ENCODE assay signal across 9 cellular contexts in the genomic region with DNA sequence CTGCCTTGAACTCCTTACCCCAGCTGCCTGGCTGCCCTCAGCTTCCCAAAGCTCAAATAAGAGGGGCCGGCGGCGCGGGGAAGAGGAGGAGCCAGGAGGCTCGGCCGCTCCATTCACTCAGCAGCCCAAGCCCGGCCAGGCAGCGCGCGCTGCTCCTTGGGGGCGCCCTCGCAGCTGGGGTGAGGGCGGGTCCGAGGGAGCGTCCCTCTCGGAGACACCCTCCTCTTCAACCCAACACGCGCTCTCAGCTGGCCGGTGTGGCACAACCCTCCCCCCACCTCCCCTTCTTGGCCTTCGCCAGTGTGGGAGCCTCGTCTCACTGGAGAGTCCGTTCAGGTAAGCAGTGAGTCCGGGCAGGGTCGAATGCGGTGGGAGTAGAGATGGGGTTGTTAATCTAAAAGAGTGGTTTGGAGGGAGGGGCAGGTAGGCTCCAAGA. TPM values are rescaled to one million over a fixed set of nuclear protein-coding genes. Genes with fewer than 3 reads are reported as not detected.
DNase-seq lines count a peak whose midpoint lies in the region; ATAC-seq, FAIRE-seq and TF ChIP-seq lines count a peak whose summit lies in the region.
"Had no signal": no experiment of that assay in that cellular context is flagged by ENCODE, and none has a peak within 500 bp of the region (broad histone marks: within the 10 kb centered on the region; RNA-seq: fewer than 3 reads in every experiment).

Gene WT1 (minus strand): TSS at position 29 of the 436 bp plus-strand sequence.

- no peaks in the 10 kb centered on the region for H3K79me2 ChIP-seq in keratinocyte (ENCODE audit: control insufficient read depth, insufficient read depth, low read length)

- CTCF ChIA-PET in activated naive CD4-positive, alpha-beta T cell treated with anti-CD3 and anti-CD28 coated beads, Interleukin-2, amount 10 ng/mL, durations not matched to agents 7 days and 5 days (lab: Charles Lee), result no interaction called here

- TF ChIP-seq CTCF in keratinocyte (optimal IDR thresholded peaks at IDR 0.05 in 1 of 3, IDR thresholded peaks at IDR 0.05 in 1 of 3, conservative IDR thresholded peaks at IDR 0.05 in 1 of 3; ENCODE audit: extremely low read depth in 1 of 3, insufficient read depth in 2 of 3, low read length in 3 of 3), result no peak

- no peaks in the 10 kb centered on the region for H3K36me3 ChIP-seq in keratinocyte (ENCODE audit: control insufficient read depth in 2 of 2, extremely low read depth in 1 of 2, insufficient read depth in 2 of 2, low read length in 2 of 2)

- no peaks in the 10 kb centered on the region for H3K9me3 Mint-ChIP-seq in activated naive CD4-positive, alpha-beta T cell treated with anti-CD3 and anti-CD28 coated beads, Interleukin-2, amount 10 ng/mL, durations not matched to agents 7 days and 5 days
- no peaks in the 10 kb centered on the region for H3K9me3 Mint-ChIP-seq in activated T-helper 17 cell treated with anti-CD3 and anti-CD28 coated beads, Interleukin-2, amount 50 U/mL, for 72 hours

- no peak for ATAC-seq in activated T-helper 17 cell treated with anti-CD3 and anti-CD28 coated beads, Interleukin-2, amount 50 U/mL, for 72 hours (replicated peaks)

- FAIRE-seq in keratinocyte (lab: Jason Lieb, UNC) (no peak), urothelium cell line (lab: Jason Lieb, UNC) (no peak)

- no peak within 1 kb of the TSS for H3K9ac ChIP-seq in keratinocyte (ENCODE audit: control insufficient read depth, extremely low read depth, insufficient read depth, low read length)

- H2AFZ ChIP-seq in keratinocyte (ENCODE audit: control insufficient read depth, low read length), result no peak within 1 kb of the TSS

- no peak within 1 kb of the TSS for H3K4me3 ChIP-seq in keratinocyte (ENCODE audit: control insufficient read depth in 2 of 3, extremely low read depth in 1 of 3, insufficient read depth in 2 of 3, low read depth in 1 of 3, low read length in 3 of 3)

- H3K4me1 ChIP-seq in keratinocyte (ENCODE audit: control insufficient read depth, extremely low read depth, insufficient read depth, low read length), result no peaks in the 10 kb centered on the region

- H3K9me1 ChIP-seq in keratinocyte (ENCODE audit: control insufficient read depth, extremely low read depth, insufficient read depth, low read length), result no peaks in the 10 kb centered on the region

- H4K20me1 ChIP-seq in keratinocyte (ENCODE audit: control insufficient read depth, extremely low read depth, insufficient read depth, low read length), result no peaks in the 10 kb centered on the region

- H3K27me3 ChIP-seq in keratinocyte (ENCODE audit: control insufficient read depth, extremely low read depth, insufficient read depth, low read length), result peaks cover 96% of the 10 kb centered on the region

- peaks cover 5% of the 10 kb centered on the region for H3K36me3 Mint-ChIP-seq in activated naive CD4-positive, alpha-beta T cell treated with anti-CD3 and anti-CD28 coated beads, Interleukin-2, amount 10 ng/mL, durations not matched to agents 7 days and 5 days
- peaks cover 5% of the 10 kb centered on the region for H3K36me3 Mint-ChIP-seq in activated T-helper 17 cell treated with anti-CD3 and anti-CD28 coated beads, Interleukin-2, amount 50 U/mL, for 72 hours (ENCODE audit: low read depth)

- peaks cover 100% of the 10 kb centered on the region for H3K27me3 Mint-ChIP-seq in activated naive CD4-positive, alpha-beta T cell treated with anti-CD3 and anti-CD28 coated beads, Interleukin-2, amount 10 ng/mL, durations not matched to agents 7 days and 5 days
- peaks cover 65% of the 10 kb centered on the region for H3K27me3 Mint-ChIP-seq in activated T-helper 17 cell treated with anti-CD3 and anti-CD28 coated beads, Interleukin-2, amount 50 U/mL, for 72 hours

- H3K4me2 ChIP-seq in keratinocyte (ENCODE audit: control insufficient read depth, extremely low read depth, insufficient read depth, low read depth, low read length), result peak within 1 kb of the TSS; percentile 41

- H3K9me3 ChIP-seq in keratinocyte (ENCODE audit: control insufficient read depth, low read depth, low read length), result peaks cover 2% of the 10 kb centered on the region

- no peak within 1 kb of the TSS for H3K4me3 Mint-ChIP-seq in activated naive CD4-positive, alpha-beta T cell treated with anti-CD3 and anti-CD28 coated beads, Interleukin-2, amount 10 ng/mL, durations not matched to agents 7 days and 5 days
- peak within 1 kb of the TSS; percentile 59 for H3K4me3 Mint-ChIP-seq in activated T-helper 17 cell treated with anti-CD3 and anti-CD28 coated beads, Interleukin-2, amount 50 U/mL, for 72 hours

- no peak within 1 kb of the TSS for H3K27ac ChIP-seq in keratinocyte (ENCODE audit: control insufficient read depth, insufficient read depth, low read length)

- DNase-seq in activated naive CD4-positive, alpha-beta T cell treated with anti-CD3 and anti-CD28 coated beads, Interleukin-2, amount 10 ng/mL, durations not matched to agents 7 days and 5 days, result no peak
- no peak for DNase-seq in activated naive CD4-positive, alpha-beta T cell (lab: John Stamatoyannopoulos, UW)
- DNase-seq in keratinocyte (ENCODE audit: low read depth, low spot score) (no peak), urothelium cell line (ENCODE audit: low spot score) (peak; percentile 82), NCI-H1436 treated with DMSO at 0.1 percent for 48 hours (lab: John Stamatoyannopoulos, UW) (no peak), HT-29 (ENCODE audit: low spot score) (no peak)
- no peak for DNase-seq in stimulated activated CD4-positive, alpha-beta T cell treated with anti-CD3 and anti-CD28 coated beads, Interleukin-4, amount 100 ng/mL, for 1 hour
- DNase-seq: cortex of kidney had no signal

- dilution Hi-C loops in keratinocyte (cut with MboI; ENCODE audit: extremely low pct_ligation_motif_present, low sequenced_read_pairs), result no loop called here

- peaks cover 17% of the 10 kb centered on the region for H3K4me1 Mint-ChIP-seq in activated naive CD4-positive, alpha-beta T cell treated with anti-CD3 and anti-CD28 coated beads, Interleukin-2, amount 10 ng/mL, durations not matched to agents 7 days and 5 days
- H3K4me1 Mint-ChIP-seq in activated T-helper 17 cell treated with anti-CD3 and anti-CD28 coated beads, Interleukin-2, amount 50 U/mL, for 72 hours, result peaks cover 14% of the 10 kb centered on the region

- H3K27ac Mint-ChIP-seq in activated naive CD4-positive, alpha-beta T cell treated with anti-CD3 and anti-CD28 coated beads, Interleukin-2, amount 10 ng/mL, durations not matched to agents 7 days and 5 days, result peak within 1 kb of the TSS; percentile 68
- no peak within 1 kb of the TSS for H3K27ac Mint-ChIP-seq in activated T-helper 17 cell treated with anti-CD3 and anti-CD28 coated beads, Interleukin-2, amount 50 U/mL, for 72 hours

RNA-seq across cellular contexts. Expression of gene WT1, which starts in this region (rescaled TPM):
- not detected for total RNA-seq in activated T-helper 17 cell treated with anti-CD3 and anti-CD28 coated beads, Interleukin-2, amount 50 U/mL, for 72 hours
- polyA plus RNA-seq in keratinocyte, result not detected in 3 replicates
- polyA plus RNA-seq in keratinocyte (2011; ENCODE audit: low read depth), result not detected
- polyA plus RNA-seq in keratinocyte (2011; cell fraction: cytosol; rRNA removed), result not detected in 2 replicates
- polyA plus RNA-seq in keratinocyte (2011; cell fraction: nucleus; rRNA removed), result not detected in 2 replicates
- polyA plus RNA-seq in keratinocyte (2012; ENCODE audit: low replicate concordance), result not detected in 2 replicates
- not detected in 3 replicates for polyA minus RNA-seq in keratinocyte
- not detected for polyA minus RNA-seq in keratinocyte (2011; cell fraction: cytosol; rRNA and poly(A)+ RNA removed)
- polyA minus RNA-seq in keratinocyte (2011; cell fraction: nucleus; rRNA and poly(A)+ RNA removed), result not detected in 2 replicates
- total RNA-seq in HT-29 (2014; rRNA removed; shearing (Covaris generic)), result not detected in 2 replicates
